ENCODE assay signal across 8 cellular contexts in genomic region chr2:106193977-106194778, GRCh38. TPM values are rescaled to one million over a fixed set of nuclear protein-coding genes. Genes with fewer than 3 reads are reported as not detected.
DNase-seq lines count a peak whose midpoint lies in the region; ATAC-seq lines count a peak whose summit lies in the region.

Gene UXS1 (minus strand): TSS chr2:106194301. CDS start chr2:106194241, 60 bp downstream.

- H3K27ac Mint-ChIP-seq in IgD-negative memory B cell, result peak within 1 kb of the TSS; percentile 26 to 97 (median 95)

- peaks cover 5% of the 10 kb centered on the region for H3K27me3 Mint-ChIP-seq in IgD-negative memory B cell

- peaks cover 5% of the 10 kb centered on the region for H3K36me3 Mint-ChIP-seq in IgD-negative memory B cell

- H3K4me3 Mint-ChIP-seq in IgD-negative memory B cell, result peak within 1 kb of the TSS; percentile 96 to 99 (median 98)

- peak; percentile 66 for ATAC-seq in GM21529 (IDR thresholded peaks at IDR 0.05; ENCODE audit: unreplicated experiment)

- H3K4me1 Mint-ChIP-seq in IgD-negative memory B cell, result peaks cover 25 to 29% (median 28%) of the 10 kb centered on the region in 3 donors

- peak within 1 kb of the TSS; percentile 82 for H3K27ac ChIP-seq in epithelial cell of prostate

- DNase-seq in DMS 273 (lab: John Stamatoyannopoulos, UW; ENCODE audit: unreplicated experiment), result peak; percentile 99
- peak; percentile 41 for DNase-seq in OCI-M2 (lab: John Stamatoyannopoulos, UW; ENCODE audit: unreplicated experiment)
- DNase-seq in activated T-cell treated with anti-CD3 and anti-CD28 coated beads for 48 hours (ENCODE audit: low read depth), result peak; percentile 99
- DNase-seq in epithelial cell of prostate (ENCODE audit: low read depth, low spot score), result peak; percentile 80
- DNase-seq in mucosa of gallbladder (ENCODE audit: low spot score), result peak; percentile 99
- peak; percentile 94 to 98 for DNase-seq in stimulated activated CD8-positive, alpha-beta memory T cell treated with anti-CD3 and anti-CD28 coated beads, Interleukin-4, amount 100 ng/mL, for 4 hours (ENCODE audit: low read depth in 2 of 2, low spot score in 1 of 2)

- H3K9me3 Mint-ChIP-seq in IgD-negative memory B cell, result no peaks in the 10 kb centered on the region

RNA-seq across cellular contexts. Expression of gene UXS1, which starts in this region (rescaled TPM):
- polyA plus RNA-seq in IgD-negative memory B cell, result 19.7 TPM
- total RNA-seq in mucosa of gallbladder, result 45.8 TPM

Comparison
In these comparisons a context has a peak if more than half of its experiments do, and no peak if none do; other contexts are left out.
1. Peak in every context shown above with its lines: DNase-seq, ATAC-seq and H3K27ac ChIP-seq.
2. DNase-seq: peak in every context shown above with its lines; median percentile 99 in DMS 273; 99 in activated T-cell treated with anti-CD3 and anti-CD28 coated beads for 48 hours; 99 in mucosa of gallbladder; 96 in stimulated activated CD8-positive, alpha-beta memory T cell treated with anti-CD3 and anti-CD28 coated beads, Interleukin-4, amount 100 ng/mL, for 4 hours; 80 in epithelial cell of prostate; 41 in OCI-M2.